In genomic region chr4:107333518-107333917, GRCh38 we compare ENCODE assay signal across 33 cellular contexts.
"Had no signal": no experiment of that assay in that cellular context is flagged by ENCODE, and none has a peak within 500 bp of the region (broad histone marks: within the 10 kb centered on the region; RNA-seq: fewer than 3 reads in every experiment).

No MANE protein-coding gene starts in this region.

- H3K27me3 ChIP-seq: ascending aorta, body of pancreas, brain microvascular endothelial cell, breast epithelium had no signal

- H3K27ac ChIP-seq: adrenal gland, ascending aorta, body of pancreas, brain microvascular endothelial cell, breast epithelium, WERI-Rb-1 had no signal

- H3K9me3 ChIP-seq: adrenal gland, ascending aorta had no signal

- DNase-seq: activated CD4-positive, alpha-beta memory T cell treated with anti-CD3 and anti-CD28 coated beads for 36 hours; activated CD4-positive, alpha-beta T cell treated with anti-CD3 and anti-CD28 coated beads for 4 hours; activated CD4-positive, alpha-beta T cell treated with anti-CD3 and anti-CD28 coated beads, Interleukin-2, amount 10 ng/mL, durations not matched to agents 24 days and 14 days; activated CD4-positive, alpha-beta T cell treated with anti-CD3 and anti-CD28 coated beads, Interleukin-2, amount 50 U/mL, for 1 hour; activated CD4-positive, alpha-beta T cell treated with anti-CD3 and anti-CD28 coated beads, Interleukin-2, amount 50 U/mL, for 4 hours; activated CD4-positive, CD25-positive, alpha-beta regulatory T cell treated with anti-CD3 and anti-CD28 coated beads, Interleukin-2, amount 50 U/mL, for 72 hours; activated CD8-positive, alpha-beta memory T cell treated with anti-CD3 and anti-CD28 coated beads, Interleukin-2, amount 50 U/mL, for 4 hours; activated CD8-positive, alpha-beta T cell treated with anti-CD3 and anti-CD28 coated beads for 36 hours; activated effector memory CD4-positive, alpha-beta T cell treated with anti-CD3 and anti-CD28 coated beads, Interleukin-2, amount 50 U/mL, for 16 hours; activated gamma-delta T cell treated with Interleukin-2 at 50 U/mL for 16 hours; activated naive CD4-positive, alpha-beta T cell; activated naive CD4-positive, alpha-beta T cell treated with anti-CD3 and anti-CD28 coated beads for 36 hours; activated naive CD4-positive, alpha-beta T cell treated with anti-CD3 and anti-CD28 coated beads, Interleukin-2, amount 50 U/mL, for 16 hours; activated naive CD8-positive, alpha-beta T cell treated with anti-CD3 and anti-CD28 coated beads for 36 hours; activated T-cell treated with anti-CD3 and anti-CD28 coated beads for 4 hours; activated T-cell treated with anti-CD3 and anti-CD28 coated beads, Interleukin-2, amount 50 U/mL, for 1 hour; activated T-cell treated with anti-CD3 and anti-CD28 coated beads, Interleukin-2, amount 50 U/mL, for 4 hours; activated T-cell treated with anti-CD3 and anti-CD28 coated beads, Interleukin-2, amount 50 U/mL, for 72 hours; adrenal gland; amygdala; anterior cingulate cortex; body of pancreas; brain microvascular endothelial cell; central memory CD4-positive, alpha-beta T cell; T-helper 1 cell; T-helper 2 cell; T-helper 9 cell; WERI-Rb-1 had no signal

- H3K4me3 ChIP-seq: adrenal gland, ascending aorta, body of pancreas, breast epithelium had no signal

- ATAC-seq: activated CD8-positive, alpha-beta T cell treated with anti-CD3 and anti-CD28 coated beads for 36 hours; activated naive CD4-positive, alpha-beta T cell treated with anti-CD3 and anti-CD28 coated beads, Interleukin-2, amount 50 U/mL, for 72 hours; activated T-cell treated with anti-CD3 and anti-CD28 coated beads, Interleukin-2, amount 50 U/mL, for 4 hours; activated T-cell treated with anti-CD3 and anti-CD28 coated beads, Interleukin-2, amount 50 U/mL, for 72 hours; activated T-helper 17 cell treated with anti-CD3 and anti-CD28 coated beads, Interleukin-2, amount 50 U/mL, for 72 hours; body of pancreas; WTC11 had no signal

- H3K4me1 ChIP-seq: adrenal gland, ascending aorta, body of pancreas, breast epithelium had no signal

- H3K36me3 ChIP-seq: adrenal gland, ascending aorta, brain microvascular endothelial cell, breast epithelium, WERI-Rb-1 had no signal
